ENCODE assay signal across 25 cellular contexts in genomic region chr16:12314786-12315185, GRCh38.
DNase-seq lines count a peak whose midpoint lies in the region; ATAC-seq and TF ChIP-seq lines count a peak whose summit lies in the region.
"Had no signal": no experiment of that assay in that cellular context is flagged by ENCODE, and none has a peak within 500 bp of the region (broad histone marks: within the 10 kb centered on the region; RNA-seq: fewer than 3 reads in every experiment).

No MANE protein-coding gene starts in this region.

- no peak overlapping the region for H3K4me2 ChIP-seq in smooth muscle cell
- H3K4me2 ChIP-seq: PC-9 had no signal

- intact Hi-C loops in testis (cut with DNase I; ENCODE audit: low total_unique reads), result no loop called here

- peak overlapping the region in 2 of 8 donors; percentile 15 to 73 for H3K4me3 Mint-ChIP-seq in naive B cell
- H3K4me3 Mint-ChIP-seq: T-helper 17 cell had no signal

- no peak overlapping the region for H3K9ac ChIP-seq in smooth muscle cell (ENCODE audit: low read depth)

- TF ChIP-seq CTCF in testis (IDR thresholded peaks at IDR 0.05), result no peak
- no peak for TF ChIP-seq CTCF in smooth muscle cell (IDR thresholded peaks at IDR 0.05; ENCODE audit: borderline replicate concordance, insufficient read depth, poor library complexity, severe bottlenecking)

- H3K9me3 ChIP-seq in testis (no peaks in the 10 kb centered on the region), smooth muscle cell (replicated peaks; ENCODE audit: low read depth) (no peaks in the 10 kb centered on the region)
- H3K9me3 ChIP-seq: BE2C, lower lobe of right lung, right atrium auricular region, SJSA1 had no signal

- H3K4me1 Mint-ChIP-seq in naive B cell, result peaks cover 59 to 95% (median 80%) of the 10 kb centered on the region in 3 donors

- 55 to 73% methylated on average over 3 of the region's 3 CpGs for WGBS in testis, 2 donors
- whole genome bisulfite sequencing in smooth muscle cell (ENCODE audit: low lambda C conversion rate), result 43% methylated on average over 3 of the region's 3 CpGs

- no peaks in the 10 kb centered on the region for H3F3A ChIP-seq in smooth muscle cell (ENCODE audit: low read depth)

- no peaks in the 10 kb centered on the region for H3K79me2 ChIP-seq in smooth muscle cell (ENCODE audit: low read depth)

- H3K4me3 ChIP-seq in testis, result no peak overlapping the region
- no peak overlapping the region for H3K4me3 ChIP-seq in smooth muscle cell
- H3K4me3 ChIP-seq: cardiac muscle cell, dorsolateral prefrontal cortex, lower lobe of right lung, PC-9, right atrium auricular region, SJSA1 had no signal

- peaks cover 0 to 5% of the 10 kb centered on the region in 2 donors for H3K36me3 Mint-ChIP-seq in naive B cell

- H3K27me3 ChIP-seq in testis, result no peaks in the 10 kb centered on the region
- H3K27me3 ChIP-seq in smooth muscle cell (ENCODE audit: low read depth), result no peaks in the 10 kb centered on the region
- H3K27me3 ChIP-seq: BE2C, cardiac muscle cell, dorsolateral prefrontal cortex, right atrium auricular region, SJSA1 had no signal

- H3K36me3 ChIP-seq in testis (ENCODE audit: low read depth, missing control alignments) (no peaks in the 10 kb centered on the region), smooth muscle cell (ENCODE audit: low read depth) (no peaks in the 10 kb centered on the region)
- H3K36me3 ChIP-seq: BE2C, cardiac muscle cell, lower lobe of right lung, right atrium auricular region, SJSA1 had no signal

- ATAC-seq in naive B cell (ENCODE audit: low read depth in 2 of 2) (no peak), HG03565 (IDR thresholded peaks at IDR 0.05; ENCODE audit: unreplicated experiment) (no peak)
- ATAC-seq: lower lobe of right lung, T-helper 17 cell had no signal

- DNase-seq in DMS53 (lab: John Stamatoyannopoulos, UW) (peak; percentile 61), DMS53 treated with DMSO at 0.1 percent for 48 hours (lab: John Stamatoyannopoulos, UW; ENCODE audit: unreplicated experiment) (no peak), MV-4-11 (lab: John Stamatoyannopoulos, UW) (peak; percentile 28), SW480 (ENCODE audit: low spot score) (peak; percentile 20), naive B cell (no peak), testis (no peak), smooth muscle cell (lab: John Stamatoyannopoulos, UW; ENCODE audit: unreplicated experiment) (no peak)
- DNase-seq: activated CD4-positive, alpha-beta T cell treated with anti-CD3 and anti-CD28 coated beads, Interleukin-2, amount 50 U/mL, for 4 hours; activated gamma-delta T cell; BE2C; dorsolateral prefrontal cortex; GF-D8; GOT3; KBM-7; lower lobe of right lung; NCI-H1092; NCI-H510A treated with DMSO at 0.1 percent for 48 hours; PC-9; stimulated activated CD8-positive, alpha-beta memory T cell treated with anti-CD3 and anti-CD28 coated beads, Interleukin-4, amount 100 ng/mL, for 48 hours; T-helper 17 cell had no signal

- H3K9me3 Mint-ChIP-seq in naive B cell, result peaks cover 0 to 2% (median 0%) of the 10 kb centered on the region in 7 donors

- H3K27ac ChIP-seq in testis (no peak overlapping the region), smooth muscle cell (ENCODE audit: low read depth) (no peak overlapping the region)
- H3K27ac ChIP-seq: cardiac muscle cell, dorsolateral prefrontal cortex, lower lobe of right lung, PC-9, SJSA1, VCaP had no signal

- no peaks in the 10 kb centered on the region for H3K27me3 Mint-ChIP-seq in naive B cell
- H3K27me3 Mint-ChIP-seq: T-helper 17 cell had no signal

- peaks cover 21% of the 10 kb centered on the region for H4K20me1 ChIP-seq in smooth muscle cell (ENCODE audit: low read depth)

- peak overlapping the region; percentile 39 to 95 (median 92) for H3K27ac Mint-ChIP-seq in naive B cell
- H3K27ac Mint-ChIP-seq: T-helper 17 cell had no signal

- H3K4me1 ChIP-seq in testis, result peaks cover 3% of the 10 kb centered on the region
- H3K4me1 ChIP-seq in smooth muscle cell (ENCODE audit: low read depth), result no peaks in the 10 kb centered on the region
- H3K4me1 ChIP-seq: BE2C, lower lobe of right lung, right atrium auricular region, SJSA1 had no signal

- no peak overlapping the region for H2AFZ ChIP-seq in smooth muscle cell (ENCODE audit: low read depth)
- H2AFZ ChIP-seq: PC-9 had no signal

- TF ChIP-seq POLR2A in testis (IDR thresholded peaks at IDR 0.05), result no peak

Comparison
In these comparisons a context has a peak if more than half of its experiments do, and no peak if none do; other contexts are left out.
1. DNase-seq: peak in DMS53 (single experiment), MV-4-11 (single experiment) and SW480 (single experiment); none in DMS53 treated with DMSO at 0.1 percent for 48 hours (single experiment), naive B cell (single experiment), testis (single experiment) and smooth muscle cell (single experiment).